In genomic region chr20:15992564-15992963, GRCh38 we compare ENCODE assay signal across 1 cellular context.
TF ChIP-seq lines count a peak whose summit lies in the region.

No MANE protein-coding gene starts in this region.

TF ChIP-seq in GM23338, 12 proteins besides CTCF, POLR2A, EP300 and RAD21 (continued from another document):
- TF ChIP-seq, protein P1, sequence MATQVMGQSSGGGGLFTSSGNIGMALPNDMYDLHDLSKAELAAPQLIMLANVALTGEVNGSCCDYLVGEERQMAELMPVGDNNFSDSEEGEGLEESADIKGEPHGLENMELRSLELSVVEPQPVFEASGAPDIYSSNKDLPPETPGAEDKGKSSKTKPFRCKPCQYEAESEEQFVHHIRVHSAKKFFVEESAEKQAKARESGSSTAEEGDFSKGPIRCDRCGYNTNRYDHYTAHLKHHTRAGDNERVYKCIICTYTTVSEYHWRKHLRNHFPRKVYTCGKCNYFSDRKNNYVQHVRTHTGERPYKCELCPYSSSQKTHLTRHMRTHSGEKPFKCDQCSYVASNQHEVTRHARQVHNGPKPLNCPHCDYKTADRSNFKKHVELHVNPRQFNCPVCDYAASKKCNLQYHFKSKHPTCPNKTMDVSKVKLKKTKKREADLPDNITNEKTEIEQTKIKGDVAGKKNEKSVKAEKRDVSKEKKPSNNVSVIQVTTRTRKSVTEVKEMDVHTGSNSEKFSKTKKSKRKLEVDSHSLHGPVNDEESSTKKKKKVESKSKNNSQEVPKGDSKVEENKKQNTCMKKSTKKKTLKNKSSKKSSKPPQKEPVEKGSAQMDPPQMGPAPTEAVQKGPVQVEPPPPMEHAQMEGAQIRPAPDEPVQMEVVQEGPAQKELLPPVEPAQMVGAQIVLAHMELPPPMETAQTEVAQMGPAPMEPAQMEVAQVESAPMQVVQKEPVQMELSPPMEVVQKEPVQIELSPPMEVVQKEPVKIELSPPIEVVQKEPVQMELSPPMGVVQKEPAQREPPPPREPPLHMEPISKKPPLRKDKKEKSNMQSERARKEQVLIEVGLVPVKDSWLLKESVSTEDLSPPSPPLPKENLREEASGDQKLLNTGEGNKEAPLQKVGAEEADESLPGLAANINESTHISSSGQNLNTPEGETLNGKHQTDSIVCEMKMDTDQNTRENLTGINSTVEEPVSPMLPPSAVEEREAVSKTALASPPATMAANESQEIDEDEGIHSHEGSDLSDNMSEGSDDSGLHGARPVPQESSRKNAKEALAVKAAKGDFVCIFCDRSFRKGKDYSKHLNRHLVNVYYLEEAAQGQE (IDR thresholded peaks at IDR 0.05; ENCODE audit: unreplicated experiment), result no peak
- TF ChIP-seq ZNF462 (CRISPR knock-in tag; IDR thresholded peaks at IDR 0.05) (no peak), ZNF114 (CRISPR knock-in tag; IDR thresholded peaks at IDR 0.05) (no peak), EZH2phosphoT487 (IDR thresholded peaks at IDR 0.05; ENCODE audit: unreplicated experiment) (no peak), NANOG (IDR thresholded peaks at IDR 0.05; ENCODE audit: borderline replicate concordance) (no peak)
TF ChIP-seq in GM23338: peak in this region for 0.
